Comparison of ENCODE assay signal across 8 cellular contexts in the genomic region with DNA sequence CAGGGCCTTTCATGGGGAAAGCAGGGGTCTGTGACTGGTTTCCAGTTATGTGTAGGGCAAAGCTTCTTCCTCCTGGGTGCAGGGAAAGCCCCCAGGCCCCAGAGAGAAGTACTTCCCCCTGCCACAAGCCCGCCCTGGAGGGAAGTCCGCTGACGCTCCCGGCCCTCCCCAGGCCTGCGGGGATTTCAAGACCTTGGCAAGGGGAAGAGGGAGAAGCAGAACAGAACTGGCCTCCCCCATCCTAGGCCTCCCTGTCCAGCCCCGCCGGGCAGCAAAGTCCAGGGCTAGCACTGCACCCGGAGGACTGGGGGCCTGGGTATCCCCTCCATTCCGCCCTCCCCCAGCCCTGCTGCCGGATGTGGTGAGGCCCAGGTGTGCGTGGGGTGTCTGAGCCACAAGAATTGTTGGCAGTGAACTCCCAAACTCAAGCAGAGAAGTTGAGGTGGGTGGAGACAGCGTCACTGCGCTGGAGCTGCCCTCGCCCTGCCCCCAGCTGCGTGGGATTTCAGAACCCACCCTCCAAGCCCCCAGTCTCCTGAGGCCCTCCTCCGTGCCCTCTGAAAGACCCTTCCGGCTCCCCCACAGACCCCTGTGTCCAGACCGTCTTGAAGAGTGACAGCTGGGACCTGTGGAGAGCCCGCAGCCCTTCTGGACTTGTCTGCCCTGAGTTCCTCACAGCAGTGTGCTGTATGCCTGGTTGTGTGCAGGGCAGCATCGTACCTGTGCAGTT. TPM values are rescaled to one million over a fixed set of nuclear protein-coding genes. Genes with fewer than 3 reads are reported as not detected.
DNase-seq lines count a peak whose midpoint lies in the region; ATAC-seq and TF ChIP-seq lines count a peak whose summit lies in the region.

No MANE protein-coding gene starts in this region.

- H3K4me3 ChIP-seq in NB4 (ENCODE audit: low read depth, low read length), result peak overlapping the region; percentile 32
- peak overlapping the region; percentile 65 for H3K4me3 ChIP-seq in left ventricle myocardium inferior

- peak; percentile 63 for DNase-seq in Daoy (ENCODE audit: low read depth)
- DNase-seq in NB4 (ENCODE audit: low read depth), result peak; percentile 93
- peak; percentile 90 for DNase-seq in activated T-cell treated with anti-CD3 and anti-CD28 coated beads, Interleukin-2, amount 50 U/mL, for 1 hour
- DNase-seq in left ventricle myocardium inferior, result peak; percentile 49
- DNase-seq in stimulated activated CD4-positive, alpha-beta T cell treated with anti-CD3 and anti-CD28 coated beads, Interleukin-2, amount 100 ng/mL, for 24 hours, result peak; percentile 89 to 91
- DNase-seq in NCI-H1436 (lab: John Stamatoyannopoulos, UW), result no peak
- DNase-seq in SW 1271 (lab: John Stamatoyannopoulos, UW), result no peak

- intact Hi-C loops in left ventricle myocardium inferior (cut with micrococcal nuclease), result no loop called here

- peak overlapping the region; percentile 43 for H3K27ac ChIP-seq in left ventricle myocardium inferior (replicated peaks)

- peak; percentile 39 for ATAC-seq in GM21723 (IDR thresholded peaks at IDR 0.05; ENCODE audit: unreplicated experiment)

- peaks cover 20% of the 10 kb centered on the region for H3K27me3 ChIP-seq in left ventricle myocardium inferior (ENCODE audit: low read depth)

- H3K36me3 ChIP-seq in left ventricle myocardium inferior, result no peaks in the 10 kb centered on the region

- no peaks in the 10 kb centered on the region for H3K9me3 ChIP-seq in left ventricle myocardium inferior (replicated peaks)

- peaks cover 46% of the 10 kb centered on the region for H3K4me1 ChIP-seq in left ventricle myocardium inferior

- no peak for TF ChIP-seq CTCF in NB4 (IDR thresholded peaks at IDR 0.05; ENCODE audit: low read depth, low read length)
- TF ChIP-seq CTCF in left ventricle myocardium inferior (IDR thresholded peaks at IDR 0.05; ENCODE audit: borderline replicate concordance), result no peak

- no peak for TF ChIP-seq POLR2A in NB4 (IDR thresholded peaks at IDR 0.05; ENCODE audit: extremely low read depth, insufficient read length)

RNA-seq across cellular contexts. Expression of a gene that starts 1.1 kb away (rescaled TPM):
- 21.1 and 24.4 TPM in 2 replicates for total RNA-seq in Daoy (2014; rRNA removed; shearing (Covaris generic))
- 0.82 TPM for total RNA-seq in left ventricle myocardium inferior

RNA-seq across cellular contexts. Expression of a gene that starts 8.0 kb away (rescaled TPM):
- not detected in 2 replicates for total RNA-seq in Daoy (2014; rRNA removed; shearing (Covaris generic))
- not detected for total RNA-seq in left ventricle myocardium inferior

RNA-seq across cellular contexts. Expression of a gene that starts 29.9 kb away (rescaled TPM):
- 0.42 TPM in 1 of 2 replicates, not detected in the other for total RNA-seq in Daoy (2014; rRNA removed; shearing (Covaris generic))
- total RNA-seq in left ventricle myocardium inferior, result 2.9 TPM

Comparison
In these comparisons a context has a peak if more than half of its experiments do, and no peak if none do; other contexts are left out.
1. DNase-seq: peak in Daoy (single experiment), NB4 (single experiment), activated T-cell treated with anti-CD3 and anti-CD28 coated beads, Interleukin-2, amount 50 U/mL, for 1 hour (single experiment), left ventricle myocardium inferior (single experiment) and stimulated activated CD4-positive, alpha-beta T cell treated with anti-CD3 and anti-CD28 coated beads, Interleukin-2, amount 100 ng/mL, for 24 hours (2 of 2); none in NCI-H1436 (single experiment) and SW 1271 (0 of 2).
2. RNA of a gene that starts 1.1 kb away (total RNA-seq): 21.1 to 24.4 TPM in Daoy; 0.82 TPM in left ventricle myocardium inferior (single experiment); every median in the first group is over 10 times any median in the second.